ENCODE assay signal across 16 cellular contexts in genomic region chr12:47112679-47113078, GRCh38. TPM values are rescaled to one million over a fixed set of nuclear protein-coding genes. Genes with fewer than 3 reads are reported as not detected.
DNase-seq lines count a peak whose midpoint lies in the region; ATAC-seq and TF ChIP-seq lines count a peak whose summit lies in the region.
"Had no signal": no experiment of that assay in that cellular context is flagged by ENCODE, and none has a peak within 500 bp of the region (broad histone marks: within the 10 kb centered on the region; RNA-seq: fewer than 3 reads in every experiment).

No MANE protein-coding gene starts in this region.

- ATAC-seq in activated CD8-positive, alpha-beta T cell treated with anti-CD3 and anti-CD28 coated beads, Interleukin-2, amount 10 ng/mL, durations not matched to agents 7 days and 5 days: no peak
- ATAC-seq in activated CD8-positive, alpha-beta T cell treated with anti-CD3 and anti-CD28 coated beads for 36 hours: no peak
- no peak for ATAC-seq in stimulated activated naive CD8-positive, alpha-beta T cell treated with anti-CD3 and anti-CD28 coated beads, Interleukin-15, amount 100 ng/mL, for 72 hours

- H3K9me3 Mint-ChIP-seq in activated CD8-positive, alpha-beta T cell treated with anti-CD3 and anti-CD28 coated beads, Interleukin-2, amount 10 ng/mL, durations not matched to agents 7 days and 5 days (ENCODE audit: insufficient read depth): no peaks in the 10 kb centered on the region
- H3K9me3 Mint-ChIP-seq in activated CD8-positive, alpha-beta T cell treated with anti-CD3 and anti-CD28 coated beads for 36 hours: peaks cover 3% of the 10 kb centered on the region
- no peaks in the 10 kb centered on the region for H3K9me3 Mint-ChIP-seq in stimulated activated naive CD8-positive, alpha-beta T cell treated with anti-CD3 and anti-CD28 coated beads, Interleukin-15, Interleukin-2, amounts not matched to agents 100 ng/mL and 50 ng/mL, for 24 hours
- no peaks in the 10 kb centered on the region for H3K9me3 Mint-ChIP-seq in stimulated activated naive CD8-positive, alpha-beta T cell treated with anti-CD3 and anti-CD28 coated beads, Interleukin-15, amount 100 ng/mL, for 72 hours

- intact Hi-C loops in activated CD8-positive, alpha-beta T cell treated with anti-CD3 and anti-CD28 coated beads for 36 hours (cut with micrococcal nuclease): no loop called here

- H3K27me3 Mint-ChIP-seq in activated CD8-positive, alpha-beta T cell treated with anti-CD3 and anti-CD28 coated beads, Interleukin-2, amount 10 ng/mL, durations not matched to agents 7 days and 5 days (ENCODE audit: low read depth): no peaks in the 10 kb centered on the region
- no peaks in the 10 kb centered on the region for H3K27me3 Mint-ChIP-seq in activated CD8-positive, alpha-beta T cell treated with anti-CD3 and anti-CD28 coated beads for 36 hours
- H3K27me3 Mint-ChIP-seq in stimulated activated naive CD8-positive, alpha-beta T cell treated with anti-CD3 and anti-CD28 coated beads, Interleukin-15, Interleukin-2, amounts not matched to agents 100 ng/mL and 50 ng/mL, for 24 hours: no peaks in the 10 kb centered on the region
- no peaks in the 10 kb centered on the region for H3K27me3 Mint-ChIP-seq in stimulated activated naive CD8-positive, alpha-beta T cell treated with anti-CD3 and anti-CD28 coated beads, Interleukin-15, amount 100 ng/mL, for 72 hours
- H3K27me3 Mint-ChIP-seq: CD8-positive, alpha-beta memory T cell had no signal

- peak overlapping the region; percentile 44 for H3K27ac Mint-ChIP-seq in activated CD8-positive, alpha-beta T cell treated with anti-CD3 and anti-CD28 coated beads, Interleukin-2, amount 10 ng/mL, durations not matched to agents 7 days and 5 days
- no peak overlapping the region for H3K27ac Mint-ChIP-seq in activated CD8-positive, alpha-beta T cell treated with anti-CD3 and anti-CD28 coated beads for 36 hours
- H3K27ac Mint-ChIP-seq in stimulated activated naive CD8-positive, alpha-beta T cell treated with anti-CD3 and anti-CD28 coated beads, Interleukin-15, Interleukin-2, amounts not matched to agents 100 ng/mL and 50 ng/mL, for 24 hours: no peak overlapping the region
- no peak overlapping the region for H3K27ac Mint-ChIP-seq in stimulated activated naive CD8-positive, alpha-beta T cell treated with anti-CD3 and anti-CD28 coated beads, Interleukin-15, amount 100 ng/mL, for 72 hours
- H3K27ac Mint-ChIP-seq: H9 had no signal

- CTCF ChIA-PET in activated CD8-positive, alpha-beta T cell treated with anti-CD3 and anti-CD28 coated beads, Interleukin-2, amount 10 ng/mL, durations not matched to agents 7 days and 5 days (lab: Charles Lee): interaction anchor here (0.8 to 1.9 kb wide), 8 partner anchors 9 to 103 kb away, joined by 3 to 8 read pairs (median 4); no protein-coding TSS in a partner anchor
- CTCF ChIA-PET in activated CD8-positive, alpha-beta T cell treated with anti-CD3 and anti-CD28 coated beads for 36 hours (lab: Charles Lee): interaction anchor here (0.8 to 1.7 kb wide), 7 partner anchors 8 to 81 kb away, joined by 3 to 6 read pairs (median 3); no protein-coding TSS in a partner anchor

- no peak overlapping the region for H3K4me3 ChIP-seq in epithelial cell of esophagus (ENCODE audit: low read length)
- H3K4me3 ChIP-seq: BLaER1 had no signal

- POLR2A ChIA-PET in activated CD8-positive, alpha-beta T cell treated with anti-CD3 and anti-CD28 coated beads, Interleukin-2, amount 10 ng/mL, durations not matched to agents 7 days and 5 days (lab: Charles Lee): interaction anchor here (1.2 to 1.6 kb wide), 2 partner anchors 33 to 104 kb away, joined by 3 to 5 read pairs; partner anchors contain the start of genes AMIGO2 and PCED1B
- POLR2A ChIA-PET in activated CD8-positive, alpha-beta T cell treated with anti-CD3 and anti-CD28 coated beads for 36 hours (lab: Charles Lee): interaction anchor here (0.9 to 1.6 kb wide), 3 partner anchors 33 to 104 kb away, joined by 3 to 4 read pairs (median 3); partner anchors contain the start of genes AMIGO2 and PCED1B

- H3K4me1 Mint-ChIP-seq in activated CD8-positive, alpha-beta T cell treated with anti-CD3 and anti-CD28 coated beads, Interleukin-2, amount 10 ng/mL, durations not matched to agents 7 days and 5 days (ENCODE audit: low read depth): peaks cover 39% of the 10 kb centered on the region
- H3K4me1 Mint-ChIP-seq in activated CD8-positive, alpha-beta T cell treated with anti-CD3 and anti-CD28 coated beads for 36 hours (ENCODE audit: low read depth): peaks cover 30% of the 10 kb centered on the region
- H3K4me1 Mint-ChIP-seq in stimulated activated naive CD8-positive, alpha-beta T cell treated with anti-CD3 and anti-CD28 coated beads, Interleukin-15, Interleukin-2, amounts not matched to agents 100 ng/mL and 50 ng/mL, for 24 hours (ENCODE audit: low read depth): peaks cover 38% of the 10 kb centered on the region
- H3K4me1 Mint-ChIP-seq in stimulated activated naive CD8-positive, alpha-beta T cell treated with anti-CD3 and anti-CD28 coated beads, Interleukin-15, amount 100 ng/mL, for 72 hours: peaks cover 37% of the 10 kb centered on the region
- H3K4me1 Mint-ChIP-seq: H9 had no signal

- no peak for TF ChIP-seq CTCF in activated CD8-positive, alpha-beta T cell treated with anti-CD3 and anti-CD28 coated beads for 36 hours (IDR thresholded peaks at IDR 0.05)
- peak; percentile 24 for TF ChIP-seq CTCF in epithelial cell of esophagus (IDR thresholded peaks at IDR 0.05; ENCODE audit: insufficient read depth, low read depth, low read length, missing control alignments)

- H3K36me3 Mint-ChIP-seq in activated CD8-positive, alpha-beta T cell treated with anti-CD3 and anti-CD28 coated beads, Interleukin-2, amount 10 ng/mL, durations not matched to agents 7 days and 5 days (ENCODE audit: low read depth): peaks cover 47% of the 10 kb centered on the region
- peaks cover 22% of the 10 kb centered on the region for H3K36me3 Mint-ChIP-seq in activated CD8-positive, alpha-beta T cell treated with anti-CD3 and anti-CD28 coated beads for 36 hours (ENCODE audit: low read depth)
- H3K36me3 Mint-ChIP-seq in stimulated activated naive CD8-positive, alpha-beta T cell treated with anti-CD3 and anti-CD28 coated beads, Interleukin-15, Interleukin-2, amounts not matched to agents 100 ng/mL and 50 ng/mL, for 24 hours (ENCODE audit: low read depth): peaks cover 39% of the 10 kb centered on the region

- DNase-seq in activated CD8-positive, alpha-beta T cell treated with anti-CD3 and anti-CD28 coated beads, Interleukin-2, amount 10 ng/mL, durations not matched to agents 7 days and 5 days: no peak
- DNase-seq in activated CD8-positive, alpha-beta T cell treated with anti-CD3 and anti-CD28 coated beads for 36 hours: no peak
- DNase-seq in stimulated activated naive CD8-positive, alpha-beta T cell treated with anti-CD3 and anti-CD28 coated beads, Interleukin-15, amount 100 ng/mL, for 72 hours: no peak
- DNase-seq in epithelial cell of esophagus (ENCODE audit: low read depth) (peak; percentile 41), NCI-H2171 (lab: John Stamatoyannopoulos, UW) (no peak), islet precursor cell (no peak)
- DNase-seq: 8988T; AML-193; Caco-2; CD8-positive, alpha-beta memory T cell; DND-41; GDM1; GOT3; H9 had no signal

- no peak overlapping the region for H3K4me3 Mint-ChIP-seq in activated CD8-positive, alpha-beta T cell treated with anti-CD3 and anti-CD28 coated beads, Interleukin-2, amount 10 ng/mL, durations not matched to agents 7 days and 5 days
- H3K4me3 Mint-ChIP-seq in activated CD8-positive, alpha-beta T cell treated with anti-CD3 and anti-CD28 coated beads for 36 hours: no peak overlapping the region
- H3K4me3 Mint-ChIP-seq in stimulated activated naive CD8-positive, alpha-beta T cell treated with anti-CD3 and anti-CD28 coated beads, Interleukin-15, Interleukin-2, amounts not matched to agents 100 ng/mL and 50 ng/mL, for 24 hours: peak overlapping the region; percentile 18
- peak overlapping the region in 1 of 2 donors; percentile 4 for H3K4me3 Mint-ChIP-seq in stimulated activated naive CD8-positive, alpha-beta T cell treated with anti-CD3 and anti-CD28 coated beads, Interleukin-15, amount 100 ng/mL, for 72 hours
- H3K4me3 Mint-ChIP-seq: H9 had no signal

RNA-seq across cellular contexts. Expression of gene AMIGO2, which starts 32.9 kb away (rescaled TPM):
- total RNA-seq in activated CD8-positive, alpha-beta T cell treated with anti-CD3 and anti-CD28 coated beads, Interleukin-2, amount 10 ng/mL, durations not matched to agents 7 days and 5 days: 10 to 100 TPM; 10.2 TPM
- 10 to 100 TPM; 12.1 to 12.5 TPM for total RNA-seq in activated CD8-positive, alpha-beta T cell treated with anti-CD3 and anti-CD28 coated beads for 36 hours

RNA-seq across cellular contexts. Expression of gene PCED1B, which starts 33.3 kb away (rescaled TPM):
- 10 to 100 TPM; 72.1 to 74.2 TPM for total RNA-seq in activated CD8-positive, alpha-beta T cell treated with anti-CD3 and anti-CD28 coated beads, Interleukin-2, amount 10 ng/mL, durations not matched to agents 7 days and 5 days
- total RNA-seq in activated CD8-positive, alpha-beta T cell treated with anti-CD3 and anti-CD28 coated beads for 36 hours: 100 to 1,000 TPM; 117 to 119 TPM
